8 cellular contexts compared by ENCODE assay signal in genomic region chr15:40952901-40953712, GRCh38. TPM values are rescaled to one million over a fixed set of nuclear protein-coding genes. Genes with fewer than 3 reads are reported as not detected.
DNase-seq lines count a peak whose midpoint lies in the region; ATAC-seq and TF ChIP-seq lines count a peak whose summit lies in the region.

Gene CHAC1, plus strand, starts transcription at chr15:40953471. Its CDS starts 113 bp downstream, at chr15:40953584.

- peak within 1 kb of the TSS; percentile 72 for H3K9ac ChIP-seq in neural cell (ENCODE audit: low read length)

- H4K20me1 ChIP-seq in GM23338 (replicated peaks; ENCODE audit: insufficient read depth) (no peaks in the 10 kb centered on the region; the same call in 1 of the 2 replicates), neural cell (ENCODE audit: insufficient read depth) (no peaks in the 10 kb centered on the region)

- H3K27ac ChIP-seq in GM23338 (ENCODE audit: low read depth) (peak within 1 kb of the TSS; percentile 98), RWPE1 (peak within 1 kb of the TSS; percentile 84), neural cell (ENCODE audit: low read length) (peak within 1 kb of the TSS; percentile 39)

- H3K27ac Mint-ChIP-seq in GM23338 = peak within 1 kb of the TSS; percentile 100
- peak within 1 kb of the TSS; percentile 87 for H3K27ac Mint-ChIP-seq in activated T-helper 2 cell treated with anti-CD3 and anti-CD28 coated beads, Interferon-gamma antibody, Interleukin-2, Interleukin-4, amounts not matched to agents 10 μg/mL and 5 μg/mL and 100 μg/mL, durations not matched to agents 14 hours and 24 hours and 36 hours
- H3K27ac Mint-ChIP-seq in stimulated activated naive CD8-positive, alpha-beta T cell treated with anti-CD3 and anti-CD28 coated beads, Interleukin-15, amount 100 ng/mL, for 72 hours = peak within 1 kb of the TSS; percentile 100

- H3K79me2 ChIP-seq in GM23338 (replicated peaks; ENCODE audit: insufficient read depth) (peaks cover 31% of the 10 kb centered on the region), neural cell (replicated peaks; ENCODE audit: insufficient read depth, low read length) (no peaks in the 10 kb centered on the region)

- peak; percentile 22 for TF ChIP-seq EP300 in neural cell (conservative IDR thresholded peaks at IDR 0.05; ENCODE audit: poor library complexity, severe bottlenecking)

- CTCF ChIA-PET in RWPE1 (lab: Yijun Ruan, JAX) = interaction anchor here (0.6 to 5.8 kb wide), 6 partner anchors 11 to 66 kb away, joined by 4 to 30 read pairs (median 5); no protein-coding TSS in a partner anchor

- ATAC-seq in GM23338 = peak; percentile 83
- ATAC-seq in stimulated activated naive CD8-positive, alpha-beta T cell treated with anti-CD3 and anti-CD28 coated beads, Interleukin-15, amount 100 ng/mL, for 72 hours = peak; percentile 93

- no peaks in the 10 kb centered on the region; the same call in none of the 3 replicates for H3K9me3 Mint-ChIP-seq in GM23338
- no peaks in the 10 kb centered on the region for H3K9me3 Mint-ChIP-seq in activated T-helper 2 cell treated with anti-CD3 and anti-CD28 coated beads, Interferon-gamma antibody, Interleukin-2, Interleukin-4, amounts not matched to agents 10 μg/mL and 5 μg/mL and 100 μg/mL, durations not matched to agents 14 hours and 24 hours and 36 hours
- no peaks in the 10 kb centered on the region for H3K9me3 Mint-ChIP-seq in stimulated activated naive CD8-positive, alpha-beta T cell treated with anti-CD3 and anti-CD28 coated beads, Interleukin-15, amount 100 ng/mL, for 72 hours

- H3K4me1 Mint-ChIP-seq in GM23338 = peaks cover 53% of the 10 kb centered on the region
- H3K4me1 Mint-ChIP-seq in activated T-helper 2 cell treated with anti-CD3 and anti-CD28 coated beads, Interferon-gamma antibody, Interleukin-2, Interleukin-4, amounts not matched to agents 10 μg/mL and 5 μg/mL and 100 μg/mL, durations not matched to agents 14 hours and 24 hours and 36 hours (ENCODE audit: low read depth) = peaks cover 29% of the 10 kb centered on the region
- H3K4me1 Mint-ChIP-seq in stimulated activated naive CD8-positive, alpha-beta T cell treated with anti-CD3 and anti-CD28 coated beads, Interleukin-15, amount 100 ng/mL, for 72 hours = peaks cover 58% of the 10 kb centered on the region

- peak; percentile 98 for DNase-seq in EL
- peak; percentile 99 for DNase-seq in GM23338 (ENCODE audit: low spot score)
- DNase-seq in Kasumi-1 (lab: John Stamatoyannopoulos, UW) = peak; percentile 91
- DNase-seq in RWPE1 (ENCODE audit: low spot score) = peak; percentile 100
- DNase-seq in activated T-helper 2 cell treated with anti-CD3 and anti-CD28 coated beads, Interferon-gamma antibody, Interleukin-2, Interleukin-4, amounts not matched to agents 10 μg/mL and 5 μg/mL and 100 μg/mL, durations not matched to agents 14 hours and 24 hours and 36 hours (ENCODE audit: low spot score) = peak; percentile 96
- peak; percentile 98 for DNase-seq in fibroblast of the conjunctiva (ENCODE audit: low read depth)
- DNase-seq in stimulated activated naive CD8-positive, alpha-beta T cell treated with anti-CD3 and anti-CD28 coated beads, Interleukin-15, amount 100 ng/mL, for 72 hours = peak; percentile 99

- H3K27me3 Mint-ChIP-seq in GM23338 (ENCODE audit: insufficient read depth, low read depth, poor library complexity) = peaks cover 30% of the 10 kb centered on the region
- H3K27me3 Mint-ChIP-seq in activated T-helper 2 cell treated with anti-CD3 and anti-CD28 coated beads, Interferon-gamma antibody, Interleukin-2, Interleukin-4, amounts not matched to agents 10 μg/mL and 5 μg/mL and 100 μg/mL, durations not matched to agents 14 hours and 24 hours and 36 hours (ENCODE audit: low read depth) = no peaks in the 10 kb centered on the region
- peaks cover 12% of the 10 kb centered on the region for H3K27me3 Mint-ChIP-seq in stimulated activated naive CD8-positive, alpha-beta T cell treated with anti-CD3 and anti-CD28 coated beads, Interleukin-15, amount 100 ng/mL, for 72 hours

- H3K4me2 ChIP-seq in GM23338 = peak within 1 kb of the TSS; percentile 88
- H3K4me2 ChIP-seq in neural cell (ENCODE audit: low read length) = peak within 1 kb of the TSS; percentile 75

- peak; percentile 23 for TF ChIP-seq RAD21 in neural cell (conservative IDR thresholded peaks at IDR 0.05)

- H3K4me1 ChIP-seq in GM23338 (ENCODE audit: insufficient read depth) = peaks cover 34% of the 10 kb centered on the region

- intact Hi-C loops in activated T-helper 2 cell treated with anti-CD3 and anti-CD28 coated beads, Interferon-gamma antibody, Interleukin-2, Interleukin-4, amounts not matched to agents 10 μg/mL and 5 μg/mL and 100 μg/mL, durations not matched to agents 14 hours and 24 hours and 36 hours (cut with micrococcal nuclease) = loop anchor here (2.0 kb wide), 2 partner anchors 48 to 278 kb away; partner anchors contain the start of genes CHP1 and EXD1

- no peaks in the 10 kb centered on the region for H3K27me3 ChIP-seq in GM23338 (ENCODE audit: insufficient read depth)
- H3K27me3 ChIP-seq in neural cell (ENCODE audit: insufficient read depth, low read depth, low read length) = no peaks in the 10 kb centered on the region

- no peaks in the 10 kb centered on the region for H3K9me3 ChIP-seq in neural cell (ENCODE audit: low read length)

- peaks cover 48% of the 10 kb centered on the region for H3K36me3 Mint-ChIP-seq in GM23338 (ENCODE audit: low read depth)
- peaks cover 10% of the 10 kb centered on the region for H3K36me3 Mint-ChIP-seq in activated T-helper 2 cell treated with anti-CD3 and anti-CD28 coated beads, Interferon-gamma antibody, Interleukin-2, Interleukin-4, amounts not matched to agents 10 μg/mL and 5 μg/mL and 100 μg/mL, durations not matched to agents 14 hours and 24 hours and 36 hours (ENCODE audit: low read depth)

- no peak within 1 kb of the TSS for H2AFZ ChIP-seq in GM23338
- H2AFZ ChIP-seq in neural cell (ENCODE audit: low read depth, low read length) = peak within 1 kb of the TSS; percentile 62

- H3K4me3 Mint-ChIP-seq in GM23338 = peak within 1 kb of the TSS; percentile 94
- peak within 1 kb of the TSS; percentile 84 for H3K4me3 Mint-ChIP-seq in activated T-helper 2 cell treated with anti-CD3 and anti-CD28 coated beads, Interferon-gamma antibody, Interleukin-2, Interleukin-4, amounts not matched to agents 10 μg/mL and 5 μg/mL and 100 μg/mL, durations not matched to agents 14 hours and 24 hours and 36 hours (ENCODE audit: low read depth)
- H3K4me3 Mint-ChIP-seq in stimulated activated naive CD8-positive, alpha-beta T cell treated with anti-CD3 and anti-CD28 coated beads, Interleukin-15, amount 100 ng/mL, for 72 hours = peak within 1 kb of the TSS; percentile 94 to 97

- H3F3A ChIP-seq in GM23338 (replicated peaks; ENCODE audit: low read depth) (peaks cover 26% of the 10 kb centered on the region), neural cell (ENCODE audit: insufficient read depth, low read length, poor library complexity, severe bottlenecking) (no peaks in the 10 kb centered on the region)

- POLR2A ChIA-PET in RWPE1 (lab: Yijun Ruan, JAX; ENCODE audit: low non-redundant PET) = interaction anchor here (0.6 to 1.1 kb wide), 4 partner anchors 11 to 244 kb away, joined by 3 to 5 read pairs (median 3); no protein-coding TSS in a partner anchor

- TF ChIP-seq CTCF in GM23338 (conservative IDR thresholded peaks at IDR 0.05; ENCODE audit: low read depth in 2 of 2) (no peak), RWPE1 (conservative IDR thresholded peaks at IDR 0.05; ENCODE audit: low read depth) (no peak), neural cell (IDR thresholded peaks at IDR 0.05; ENCODE audit: poor library complexity, severe bottlenecking) (peak; percentile 45)

- H3K36me3 ChIP-seq in GM23338 (ENCODE audit: insufficient read depth) (peaks cover 7% of the 10 kb centered on the region), neural cell (ENCODE audit: insufficient read depth, low read length) (no peaks in the 10 kb centered on the region)

- H3K9me2 ChIP-seq in GM23338 (ENCODE audit: insufficient read depth) (no peaks in the 10 kb centered on the region), neural cell (ENCODE audit: insufficient read depth, low read length) (no peaks in the 10 kb centered on the region)

- H3K4me3 ChIP-seq in GM23338 (peak within 1 kb of the TSS; percentile 98), neural cell (ENCODE audit: low read length) (peak within 1 kb of the TSS; percentile 91)

TF ChIP-seq in GM23338, 12 proteins besides CTCF, POLR2A, EP300 and RAD21 (continues in another document):
- TF ChIP-seq CREB1 (CRISPR knock-in tag; IDR thresholded peaks at IDR 0.05; ENCODE audit: low read depth) (peak; percentile 72), ETS1 (IDR thresholded peaks at IDR 0.05) (no peak; the same call in 1 of the 2 replicates), ZNF114 (CRISPR knock-in tag; IDR thresholded peaks at IDR 0.05) (peak; percentile 92)

TF ChIP-seq in neural cell, 6 proteins besides CTCF, POLR2A, EP300 and RAD21 (continues in another document):
- peak; percentile 76 for TF ChIP-seq MXI1 (conservative IDR thresholded peaks at IDR 0.05; ENCODE audit: poor library complexity, severe bottlenecking)

RNA-seq across cellular contexts. Expression of gene CHAC1, which starts in this region (rescaled TPM):
- 112 and 124 TPM in 2 replicates for total RNA-seq in GM23338 (2014; rRNA removed; shearing (Covaris generic))
- polyA plus RNA-seq in GM23338 (2016; fragmentation: Nextera tagmentation; extraction: Ambion mirVana) (73.0 and 74.4 TPM in 2 replicates), neural cell (3.6 and 7.0 TPM in 2 replicates)
- total RNA-seq in activated T-helper 2 cell treated with anti-CD3 and anti-CD28 coated beads, Interferon-gamma antibody, Interleukin-2, Interleukin-4, amounts not matched to agents 10 μg/mL and 5 μg/mL and 100 μg/mL, durations not matched to agents 14 hours and 24 hours and 36 hours = 3.6 and 4.5 TPM in 2 replicates
- 6.8 and 9.7 TPM in 2 replicates for polyA minus RNA-seq in neural cell

Comparison
In these comparisons a context has a peak if more than half of its experiments do, and no peak if none do; other contexts are left out.
1. Peak in every context shown above with its lines: DNase-seq, ATAC-seq, H3K4me3 ChIP-seq and H3K27ac ChIP-seq.
2. RNA of gene CHAC1 (total RNA-seq): 112 to 124 TPM in GM23338; 3.6 to 4.5 TPM in activated T-helper 2 cell treated with anti-CD3 and anti-CD28 coated beads, Interferon-gamma antibody, Interleukin-2, Interleukin-4, amounts not matched to agents 10 μg/mL and 5 μg/mL and 100 μg/mL, durations not matched to agents 14 hours and 24 hours and 36 hours; every median in the first group is over 10 times any median in the second.
3. H3K27ac ChIP-seq: peak in every context shown above with its lines; median percentile 98 in GM23338; 84 in RWPE1; 39 in neural cell.